22 cellular contexts compared by ENCODE assay signal in the genomic region with DNA sequence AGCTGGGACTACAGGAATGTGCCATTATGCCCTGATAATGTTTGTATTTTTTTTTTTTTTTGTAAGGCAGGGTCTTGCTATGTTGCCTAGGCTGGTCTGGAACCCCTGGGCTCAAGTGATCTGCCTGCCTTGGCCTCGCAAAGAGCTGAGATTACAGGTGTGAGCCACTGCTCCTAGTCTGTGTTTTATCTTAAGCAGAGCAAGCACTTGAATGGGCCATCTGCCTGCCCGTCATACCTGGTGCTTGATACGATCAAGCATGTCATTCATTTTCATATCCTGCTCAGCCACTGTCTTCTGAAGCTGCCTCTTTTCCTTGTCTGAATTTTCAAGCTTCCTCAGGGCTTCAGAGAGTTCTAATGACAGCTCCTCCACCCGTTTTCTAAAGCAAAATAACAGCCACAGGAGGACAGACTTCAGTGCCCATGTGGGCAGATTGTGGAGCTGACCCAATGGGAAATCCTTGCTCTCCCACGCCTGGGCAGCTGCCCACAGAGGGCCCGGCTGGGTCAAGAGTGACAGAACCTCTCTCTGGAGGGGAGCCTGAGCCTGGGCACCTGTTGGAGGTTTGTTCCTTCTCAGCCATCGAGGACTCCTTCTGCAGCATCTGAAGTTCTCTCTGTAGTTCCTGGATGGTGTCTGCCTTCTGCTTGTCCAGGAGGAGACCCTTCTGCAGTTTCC. TPM values are rescaled to one million over a fixed set of nuclear protein-coding genes. Genes with fewer than 3 reads are reported as not detected.
A peak's percentile ranks its signal among the peaks of the same experiment; 100 is the strongest.
DNase-seq lines count a peak whose midpoint lies in the region; ATAC-seq, FAIRE-seq and TF ChIP-seq lines count a peak whose summit lies in the region.
"Had no signal": no experiment of that assay in that cellular context is flagged by ENCODE, and none has a peak within 500 bp of the region (broad histone marks: within the 10 kb centered on the region; RNA-seq: fewer than 3 reads in every experiment).

No MANE protein-coding gene starts in this region.

- BruUV-seq in K562 (replicated peaks; lab: Mats Ljungman, UMichigan): no TSS peak

- H3K4me3 ChIP-seq in K562 (no peak overlapping the region), osteoblast (ENCODE audit: insufficient read depth, low read length) (no peak overlapping the region), prostate gland (no peak overlapping the region)

- intact Hi-C loops in K562 (cut with micrococcal nuclease) (loop anchor here (5.0 to 10.0 kb wide), 3 partner anchors 95 to 1827 kb away; no protein-coding TSS in a partner anchor), prostate gland (cut with DNase I) (loop anchor here (10.0 kb wide), 1 partner anchor 335 kb away; no protein-coding TSS in a partner anchor)

- H3K27ac ChIP-seq in K562 (ENCODE audit: extremely low read depth, low read depth, low read length) (no peak overlapping the region), osteoblast (ENCODE audit: low read depth, low read length) (no peak overlapping the region), prostate gland (no peak overlapping the region)
- H3K27ac ChIP-seq: RWPE1 had no signal

- H3K4me1 ChIP-seq in K562 (replicated peaks in 1 of 2; ENCODE audit: control insufficient read depth in 2 of 2, insufficient read depth in 2 of 2, low read length in 2 of 2) (peaks cover 0 to 8% of the 10 kb centered on the region in 2 experiments; a peak in 1 of 5 replicates), osteoblast (ENCODE audit: insufficient read depth, low read length) (peaks cover 9% of the 10 kb centered on the region), prostate gland (replicated peaks) (no peaks in the 10 kb centered on the region)

- CTCF ChIA-PET in K562 (lab: Yijun Ruan, JAX; ENCODE audit: low intra/inter-chr PET ratio): interaction anchor here (0.6 kb wide), 1 partner anchor 598 kb away, joined by 4 read pairs; no protein-coding TSS in a partner anchor

- TF ChIP-seq POLR2A in K562 (conservative IDR thresholded peaks at IDR 0.05) (no peak), prostate gland (IDR thresholded peaks at IDR 0.05) (no peak)

- POLR2A ChIA-PET in K562 (lab: Yijun Ruan, JAX): interaction anchor here (0.6 to 1.8 kb wide), 3 partner anchors 9 to 37 kb away, joined by 3 to 5 read pairs (median 4); no protein-coding TSS in a partner anchor

- no peaks in the 10 kb centered on the region for H3K79me2 ChIP-seq in K562 (ENCODE audit: control insufficient read depth, insufficient read depth, low read length)
- no peaks in the 10 kb centered on the region for H3K79me2 ChIP-seq in osteoblast (ENCODE audit: insufficient read depth, low read length)

- H4K20me1 ChIP-seq in K562 (replicated peaks; ENCODE audit: control insufficient read depth, insufficient read depth, low read length) (no peaks in the 10 kb centered on the region; the same call in 1 of the 2 replicates), osteoblast (ENCODE audit: insufficient read depth, low read length) (no peaks in the 10 kb centered on the region)

- ATAC-seq in K562: no peak
- no peak for ATAC-seq in GM21367 (IDR thresholded peaks at IDR 0.05; ENCODE audit: unreplicated experiment)
- ATAC-seq: HepG2, PC-3 had no signal

- no peak for FAIRE-seq in K562 (lab: Jason Lieb, UNC)
- no peak for FAIRE-seq in HTR-8/SVneo (lab: Jason Lieb, UNC)
- FAIRE-seq: A204.1, H54, HepG2 had no signal

- no peak for TF ChIP-seq EP300 in K562 (IDR thresholded peaks at IDR 0.05; ENCODE audit: low read length)

- H3K9me1 ChIP-seq in K562 (ENCODE audit: control insufficient read depth, insufficient read depth, low read length): no peaks in the 10 kb centered on the region

- H3K9me3 ChIP-seq in K562 (replicated peaks; ENCODE audit: control insufficient read depth, insufficient read depth, low read depth, low read length): no peaks in the 10 kb centered on the region
- H3K9me3 ChIP-seq in osteoblast (ENCODE audit: low read depth, low read length): no peaks in the 10 kb centered on the region
- H3K9me3 ChIP-seq in prostate gland: no peaks in the 10 kb centered on the region
- H3K9me3 ChIP-seq: BE2C, Caco-2 had no signal

- no peak for TF ChIP-seq RAD21 in K562 (CRISPR knock-in tag; conservative IDR thresholded peaks at IDR 0.05 in 1 of 2, IDR thresholded peaks at IDR 0.05 in 1 of 2)

- TF ChIP-seq CTCF in K562 (IDR thresholded peaks at IDR 0.05 in 2 of 3, conservative IDR thresholded peaks at IDR 0.05 in 1 of 3; ENCODE audit: insufficient read depth in 2 of 3, low read depth in 1 of 3, low read length in 3 of 3) (no peak), osteoblast (IDR thresholded peaks at IDR 0.05; ENCODE audit: extremely low read depth, low read depth, low read length) (no peak), prostate gland (IDR thresholded peaks at IDR 0.05) (no peak)

- H3K27me3 ChIP-seq in K562 (ENCODE audit: control insufficient read depth in 2 of 2, insufficient read depth in 2 of 2, low read length in 2 of 2): peaks cover 5 to 38% of the 10 kb centered on the region in 2 experiments; a peak in 3 of 5 replicates
- no peaks in the 10 kb centered on the region for H3K27me3 ChIP-seq in osteoblast (ENCODE audit: insufficient read depth, low read length)
- H3K27me3 ChIP-seq in prostate gland (replicated peaks; ENCODE audit: insufficient read depth): no peaks in the 10 kb centered on the region
- H3K27me3 ChIP-seq: BE2C had no signal

- H3K4me2 ChIP-seq in K562 (ENCODE audit: insufficient read depth, low read length) (no peak overlapping the region), osteoblast (ENCODE audit: insufficient read depth, low read length) (peak overlapping the region; percentile 23)

- H3K36me3 ChIP-seq in K562 (ENCODE audit: control insufficient read depth, insufficient read depth, low read length): no peaks in the 10 kb centered on the region
- H3K36me3 ChIP-seq in osteoblast (ENCODE audit: insufficient read depth, low read length): no peaks in the 10 kb centered on the region
- H3K36me3 ChIP-seq in prostate gland: no peaks in the 10 kb centered on the region
- H3K36me3 ChIP-seq: BE2C had no signal

- DNase-seq in NCI-H2171 treated with DMSO at 0.1 percent for 48 hours (lab: John Stamatoyannopoulos, UW): peak; percentile 52
- no peak for DNase-seq in NCI-H2171 (lab: John Stamatoyannopoulos, UW)
- DNase-seq in K562 (ENCODE audit: extremely low read depth in 1 of 4, low spot score in 3 of 4): no peak
- DNase-seq in osteoblast (ENCODE audit: insufficient read length, low spot score, missing footprints): no peak
- no peak for DNase-seq in HTR-8/SVneo (ENCODE audit: insufficient read length, low spot score)
- no peak for DNase-seq in prostate gland (ENCODE audit: low spot score)
- DNase-seq: BE2C; Caco-2; CD4-positive, alpha-beta T cell; DMS79; KG1; MV-4-11; NCI-H1694 treated with DMSO at 0.1 percent for 48 hours; NCI-H446 treated with DMSO at 0.1 percent for 48 hours; NCI-H82; PC-3; SIG-M5 had no signal

- in situ Hi-C loops in K562 (cut with MboI): no loop called here

- no peak overlapping the region for H2AFZ ChIP-seq in K562 (ENCODE audit: low read depth, low read length)
- no peak overlapping the region for H2AFZ ChIP-seq in osteoblast (ENCODE audit: low read length)

- H3K9ac ChIP-seq in K562 (ENCODE audit: insufficient read depth in 1 of 2, low read depth in 2 of 2, low read length in 2 of 2): no peak overlapping the region

- WGBS in K562 (ENCODE audit: insufficient coverage, low coverage, missing lambda C conversion rate): under 1% methylated on average over 7 of the region's 7 CpGs
- WGBS in prostate gland: 82% methylated on average over 7 of the region's 7 CpGs

RNA-seq across cellular contexts. Expression of a gene that starts 36.5 kb away (rescaled TPM):
- 206 and 282 TPM in 2 replicates for total RNA-seq in K562 (2011; cell fraction: chromatin; rRNA removed; ENCODE audit: low replicate concordance)
- total RNA-seq in K562 (2011; cell fraction: nucleolus; rRNA removed): 127 and 144 TPM in 2 replicates
- 116 and 134 TPM in 2 replicates for total RNA-seq in K562 (2011; cell fraction: nucleoplasm; rRNA removed)
- total RNA-seq in K562 (2014; rRNA removed) (60.2 and 63.7 TPM in 2 replicates), K562 (2014; rRNA removed; fragmentation: Illumina TruSeq; extraction: Trizol) (30.1 and 32.8 TPM in 2 replicates), K562 (2015; rRNA removed; fragmentation: Illumina TruSeq; extraction: Trizol) (39.6 and 43.5 TPM in 2 replicates), K562 (2021) (54.8 and 76.8 TPM in 2 replicates), osteoblast (51.4 and 52.7 TPM in 2 replicates), prostate gland (10 to 100 TPM; 61.9 to 63.9 TPM)
- polyA plus RNA-seq in K562 (2011; rRNA removed) (31.2 and 45.2 TPM in 2 replicates), K562 (2014; fragmentation: Illumina TruSeq; extraction: Trizol) (40.8 and 45.3 TPM in 2 replicates), K562 (2014; fragmentation: Nextera tagmentation; extraction: Ambion mirVana) (1 to 10 TPM; 2.8 to 4.6 TPM), K562 (2014; rRNA removed) (43.3 and 60.5 TPM in 2 replicates)
- polyA plus RNA-seq in K562 (2011; cell fraction: cytosol; rRNA removed): 38.9 and 39.4 TPM in 2 replicates
- 221 and 229 TPM in 2 replicates for polyA plus RNA-seq in K562 (2011; cell fraction: nucleus; rRNA removed)
- polyA plus RNA-seq in K562 (2012): 53.2 and 74.0 TPM in 2 replicates
- 66.8 and 81.1 TPM in 2 replicates for polyA minus RNA-seq in K562 (2011; rRNA and poly(A)+ RNA removed)
- polyA minus RNA-seq in K562 (2011; cell fraction: cytosol; rRNA and poly(A)+ RNA removed): 46.6 and 58.3 TPM in 2 replicates
- polyA minus RNA-seq in K562 (2011; cell fraction: nucleus; rRNA and poly(A)+ RNA removed): 57.4 and 69.6 TPM in 2 replicates

RNA-seq across cellular contexts. Expression of a gene that starts 36.7 kb away (rescaled TPM):
- 23.5 and 42.9 TPM in 2 replicates for total RNA-seq in K562 (2011; cell fraction: chromatin; rRNA removed; ENCODE audit: low replicate concordance)
- 14.0 and 14.7 TPM in 2 replicates for total RNA-seq in K562 (2011; cell fraction: nucleolus; rRNA removed)
- 18.0 and 21.7 TPM in 2 replicates for total RNA-seq in K562 (2011; cell fraction: nucleoplasm; rRNA removed)
- total RNA-seq in K562 (2014; rRNA removed) (11.9 and 14.6 TPM in 2 replicates), K562 (2014; rRNA removed; fragmentation: Illumina TruSeq; extraction: Trizol) (22.9 and 24.0 TPM in 2 replicates), K562 (2015; rRNA removed; fragmentation: Illumina TruSeq; extraction: Trizol) (14.4 and 15.9 TPM in 2 replicates), K562 (2021) (19.9 and 21.5 TPM in 2 replicates), osteoblast (9.1 and 12.3 TPM in 2 replicates), prostate gland (10 to 100 TPM; 14.1 to 36.2 TPM)
- polyA plus RNA-seq in K562 (2011; rRNA removed) (25.7 and 38.0 TPM in 2 replicates), K562 (2014; fragmentation: Illumina TruSeq; extraction: Trizol) (20.0 and 23.3 TPM in 2 replicates), K562 (2014; fragmentation: Nextera tagmentation; extraction: Ambion mirVana) (10 to 100 TPM; 22.3 to 26.9 TPM), K562 (2014; rRNA removed) (19.9 and 21.9 TPM in 2 replicates)
- 15.0 and 22.2 TPM in 2 replicates for polyA plus RNA-seq in K562 (2011; cell fraction: cytosol; rRNA removed)
- polyA plus RNA-seq in K562 (2011; cell fraction: nucleus; rRNA removed): 11.2 and 12.1 TPM in 2 replicates
- 12.0 and 15.4 TPM in 2 replicates for polyA plus RNA-seq in K562 (2012)
- polyA minus RNA-seq in K562 (2011; rRNA and poly(A)+ RNA removed): 20.4 and 23.6 TPM in 2 replicates
- 8.6 and 12.0 TPM in 2 replicates for polyA minus RNA-seq in K562 (2011; cell fraction: cytosol; rRNA and poly(A)+ RNA removed)
- polyA minus RNA-seq in K562 (2011; cell fraction: nucleus; rRNA and poly(A)+ RNA removed): 8.8 and 17.0 TPM in 2 replicates

RNA-seq across cellular contexts. Expression of a gene that starts 41.8 kb away (rescaled TPM):
- 0.32 and 0.67 TPM in 2 replicates for total RNA-seq in K562 (2011; cell fraction: chromatin; rRNA removed; ENCODE audit: low replicate concordance)
- total RNA-seq in K562 (2011; cell fraction: nucleolus; rRNA removed): 0.26 and 0.33 TPM in 2 replicates
- 0.15 and 0.53 TPM in 2 replicates for total RNA-seq in K562 (2011; cell fraction: nucleoplasm; rRNA removed)
- 0.68 and 0.78 TPM in 2 replicates for total RNA-seq in K562 (2014; rRNA removed)
- total RNA-seq in K562 (2014; rRNA removed; fragmentation: Illumina TruSeq; extraction: Trizol): 0.64 and 0.91 TPM in 2 replicates
- total RNA-seq in K562 (2015; rRNA removed; fragmentation: Illumina TruSeq; extraction: Trizol): 0.34 and 0.72 TPM in 2 replicates
- 0.27 and 0.47 TPM in 2 replicates for total RNA-seq in K562 (2021)
- polyA plus RNA-seq in K562 (2011; rRNA removed): 0.13 and 0.20 TPM in 2 replicates
- polyA plus RNA-seq in K562 (2011; cell fraction: cytosol; rRNA removed): 0.09 TPM in 1 of 2 replicates, not detected in the other
- polyA plus RNA-seq in K562 (2011; cell fraction: nucleus; rRNA removed): 0.41 and 0.87 TPM in 2 replicates
- 0.59 and 2.5 TPM in 2 replicates for polyA plus RNA-seq in K562 (2012)
- polyA plus RNA-seq in K562 (2014; fragmentation: Illumina TruSeq; extraction: Trizol): 0.21 and 0.64 TPM in 2 replicates
- under 1 TPM; 0.15 to 0.41 TPM for polyA plus RNA-seq in K562 (2014; fragmentation: Nextera tagmentation; extraction: Ambion mirVana)
- 0.18 and 0.29 TPM in 2 replicates for polyA plus RNA-seq in K562 (2014; rRNA removed)
- polyA minus RNA-seq in K562 (2011; rRNA and poly(A)+ RNA removed): 0.95 and 1.5 TPM in 2 replicates
- polyA minus RNA-seq in K562 (2011; cell fraction: cytosol; rRNA and poly(A)+ RNA removed): not detected in 2 replicates
- 0.40 and 0.89 TPM in 2 replicates for polyA minus RNA-seq in K562 (2011; cell fraction: nucleus; rRNA and poly(A)+ RNA removed)
- total RNA-seq in osteoblast: under 0.01 and 0.59 TPM in 2 replicates
- 1 to 10 TPM; 1.7 to 5.2 TPM for total RNA-seq in prostate gland
